ENCODE assay signal across 18 cellular contexts in genomic region chrX:80816051-80816450, GRCh38. TPM values are rescaled to one million over a fixed set of nuclear protein-coding genes. Genes with fewer than 3 reads are reported as not detected.
DNase-seq lines count a peak whose midpoint lies in the region; ATAC-seq and TF ChIP-seq lines count a peak whose summit lies in the region.
"Had no signal": no experiment of that assay in that cellular context is flagged by ENCODE, and none has a peak within 500 bp of the region (broad histone marks: within the 10 kb centered on the region; RNA-seq: fewer than 3 reads in every experiment).

No MANE protein-coding gene starts in this region.

- H3K4me1 ChIP-seq in GM23338 (ENCODE audit: insufficient read depth) (0 out of 2 replicates have a peak, but pooled peaks cover under 1% of the 10 kb centered on the region), HUES64 (ENCODE audit: insufficient read depth, low read length) (peaks cover 28% of the 10 kb centered on the region), mesendoderm (ENCODE audit: control insufficient read depth, low read depth, low read length) (no peaks in the 10 kb centered on the region)

- H2AK5ac ChIP-seq in mesendoderm (ENCODE audit: low read length) = no peak overlapping the region

- no peak overlapping the region for H2BK5ac ChIP-seq in mesendoderm (ENCODE audit: low read length)

- H3F3A ChIP-seq in GM23338 (replicated peaks; ENCODE audit: low read depth) = no peaks in the 10 kb centered on the region

- peak overlapping the region; percentile 51; the same call in 1 of the 2 replicates for H3K4me2 ChIP-seq in GM23338
- no peak overlapping the region for H3K4me2 ChIP-seq in mesendoderm (ENCODE audit: low read length)
- H3K4me2 ChIP-seq: BLaER1 treated with 17β-estradiol and CSF1 and Interleukin-3, amounts not matched to agents 10 nM and 100 nM had no signal

- H3K9me3 Mint-ChIP-seq in GM23338 (no peaks in the 10 kb centered on the region; the same call in 2 of the 3 replicates), WTC11 (no peaks in the 10 kb centered on the region)
- H3K9me3 Mint-ChIP-seq: CD8-positive, alpha-beta T cell had no signal

- H4K5ac ChIP-seq in mesendoderm (ENCODE audit: low read length) = no peak overlapping the region

- CTCF ChIA-PET in WTC11 (lab: Charles Lee) = no interaction called here
- CTCF ChIA-PET in GM10248 (lab: Yijun Ruan, JAX) = no interaction called here

- H2BK120ac ChIP-seq in mesendoderm (ENCODE audit: low read depth, low read length) = no peak overlapping the region

- peaks cover 14% of the 10 kb centered on the region; the same call in 2 of the 3 replicates for H3K4me1 Mint-ChIP-seq in GM23338
- H3K4me1 Mint-ChIP-seq in WTC11 = peaks cover 28% of the 10 kb centered on the region

- H3K9me3 ChIP-seq in HUES64 (ENCODE audit: insufficient read depth, low read depth, low read length) = no peaks in the 10 kb centered on the region

- 65% methylated on average over 3 of the region's 3 CpGs for WGBS in HUES64
- WGBS in mesendoderm (ENCODE audit: extremely low coverage, insufficient coverage, low lambda C conversion rate) = no CpG with 5 or more reads among the region's 3 CpGs

- H3K36me3 ChIP-seq in GM23338 (ENCODE audit: insufficient read depth) = no peaks in the 10 kb centered on the region
- H3K36me3 ChIP-seq in HUES64 (ENCODE audit: insufficient read depth, low read length) = no peaks in the 10 kb centered on the region
- H3K36me3 ChIP-seq in mesendoderm (ENCODE audit: control insufficient read depth, insufficient read depth, low read length) = no peaks in the 10 kb centered on the region
- H3K36me3 ChIP-seq: BLaER1 treated with 17β-estradiol and CSF1 and Interleukin-3, amounts not matched to agents 10 nM and 100 nM had no signal

- TF ChIP-seq CTCF in GM23338 (conservative IDR thresholded peaks at IDR 0.05; ENCODE audit: low read depth in 2 of 2) (no peak), WTC11 (IDR thresholded peaks at IDR 0.05) (no peak), GM10248 (IDR thresholded peaks at IDR 0.05; ENCODE audit: control extremely low read depth, extremely low read depth, low read depth, missing control alignments) (no peak)

- POLR2A ChIA-PET in WTC11 (lab: Charles Lee) (no interaction called here), GM10248 (lab: Yijun Ruan, JAX) (no interaction called here)

- H3K4me3 Mint-ChIP-seq in GM23338 (no peak overlapping the region), WTC11 (no peak overlapping the region)
- H3K4me3 Mint-ChIP-seq: B cell; CD8-positive, alpha-beta T cell; H9 had no signal

- no peak overlapping the region for H2AFZ ChIP-seq in GM23338

- no peak overlapping the region for H3K56ac ChIP-seq in mesendoderm (ENCODE audit: low read length)

- H2BK15ac ChIP-seq in mesendoderm (replicated peaks; ENCODE audit: low read depth) = no peak overlapping the region

- DNase-seq in GM23338 (ENCODE audit: low spot score) (peak; percentile 22), WTC11 (ENCODE audit: low spot score) (no peak), mesendoderm (peak; percentile 59), HT-29 (ENCODE audit: low spot score) (no peak), SKM-1 (lab: John Stamatoyannopoulos, UW; ENCODE audit: unreplicated experiment) (no peak), GM10248 (ENCODE audit: extremely low spot score) (no peak)
- DNase-seq: Calu3; CD8-positive, alpha-beta T cell; DMS79 treated with DMSO at 0.1 percent for 48 hours; GOT3; H9; IMR-90 had no signal

- no peaks in the 10 kb centered on the region for H3K9me2 ChIP-seq in GM23338 (ENCODE audit: insufficient read depth)

- no peak overlapping the region for H3K23ac ChIP-seq in mesendoderm (ENCODE audit: low read length)

- H3K36me3 Mint-ChIP-seq in GM23338 (ENCODE audit: low read depth) = 0 out of 3 replicates have a peak, but pooled peaks cover 3% of the 10 kb centered on the region
- H3K36me3 Mint-ChIP-seq in WTC11 = no peaks in the 10 kb centered on the region
- H3K36me3 Mint-ChIP-seq: CD8-positive, alpha-beta T cell had no signal

- ATAC-seq in GM23338 (no peak), WTC11 (peak; percentile 28), HG02642 (IDR thresholded peaks at IDR 0.05; ENCODE audit: poor library complexity, unreplicated experiment) (no peak)
- ATAC-seq: CD8-positive, alpha-beta T cell; K562 had no signal

- H3K27me3 ChIP-seq in GM23338 (ENCODE audit: insufficient read depth) (no peaks in the 10 kb centered on the region), HUES64 (ENCODE audit: insufficient read depth, low read length) (no peaks in the 10 kb centered on the region), mesendoderm (ENCODE audit: insufficient read depth, low read length, poor library complexity) (no peaks in the 10 kb centered on the region)

- H3K18ac ChIP-seq in mesendoderm (ENCODE audit: low read length) = no peak overlapping the region

- no peak overlapping the region for H3K4me3 ChIP-seq in GM23338
- H3K4me3 ChIP-seq in HUES64 (ENCODE audit: low read length) = no peak overlapping the region
- H3K4me3 ChIP-seq in mesendoderm (ENCODE audit: low read length) = no peak overlapping the region
- H3K4me3 ChIP-seq: BLaER1 treated with 17β-estradiol and CSF1 and Interleukin-3, amounts not matched to agents 10 nM and 100 nM; K562 had no signal

- H3K27ac Mint-ChIP-seq in GM23338 = peak overlapping the region; percentile 88; the same call in 1 of the 2 replicates
- H3K27ac Mint-ChIP-seq in WTC11 = peak overlapping the region; percentile 85
- H3K27ac Mint-ChIP-seq: B cell; CD8-positive, alpha-beta T cell; H9 had no signal

- no peaks in the 10 kb centered on the region for H3K79me2 ChIP-seq in GM23338 (replicated peaks; ENCODE audit: insufficient read depth)
- H3K79me2 ChIP-seq in mesendoderm (ENCODE audit: control insufficient read depth, insufficient read depth, low read length) = no peaks in the 10 kb centered on the region

- H3K4ac ChIP-seq in mesendoderm (ENCODE audit: low read depth, low read length) = no peak overlapping the region

- H3K27me3 Mint-ChIP-seq in GM23338 (ENCODE audit: insufficient read depth, low read depth, poor library complexity) = peaks cover 2% of the 10 kb centered on the region
- no peaks in the 10 kb centered on the region for H3K27me3 Mint-ChIP-seq in WTC11 (ENCODE audit: low read depth)
- H3K27me3 Mint-ChIP-seq: B cell had no signal

- H3K79me1 ChIP-seq in mesendoderm (ENCODE audit: low read length) = no peaks in the 10 kb centered on the region

- H4K20me1 ChIP-seq in GM23338 (replicated peaks; ENCODE audit: insufficient read depth) = no peaks in the 10 kb centered on the region
- H4K20me1 ChIP-seq: BLaER1 treated with 17β-estradiol and CSF1 and Interleukin-3, amounts not matched to agents 10 nM and 100 nM had no signal

- H4K8ac ChIP-seq in mesendoderm (ENCODE audit: low read depth, low read length) = no peak overlapping the region

- H3K27ac ChIP-seq in GM23338 (ENCODE audit: low read depth) (peak overlapping the region; percentile 50), HUES64 (ENCODE audit: low read depth, low read length) (peak overlapping the region; percentile 30; the same call in 1 of the 2 replicates), mesendoderm (ENCODE audit: low read depth, low read length) (no peak overlapping the region)
- H3K27ac ChIP-seq: BLaER1 treated with 17β-estradiol and CSF1 and Interleukin-3, amounts not matched to agents 10 nM and 100 nM; HL-60 had no signal

- H3K9ac ChIP-seq in HUES64 (ENCODE audit: low read depth, low read length) (no peak overlapping the region), mesendoderm (ENCODE audit: low read length) (no peak overlapping the region)
- H3K9ac ChIP-seq: BLaER1 treated with 17β-estradiol and CSF1 and Interleukin-3, amounts not matched to agents 10 nM and 100 nM had no signal

TF ChIP-seq in GM23338, 12 proteins besides CTCF, POLR2A, EP300 and RAD21 (continues in another document):
- TF ChIP-seq ZNF114 (CRISPR knock-in tag; IDR thresholded peaks at IDR 0.05) (no peak), EZH2phosphoT487 (IDR thresholded peaks at IDR 0.05; ENCODE audit: unreplicated experiment) (no peak), JUNB (IDR thresholded peaks at IDR 0.05; ENCODE audit: unreplicated experiment) (no peak), ZNF331 (CRISPR knock-in tag; IDR thresholded peaks at IDR 0.05; ENCODE audit: low read depth) (no peak)

TF ChIP-seq in WTC11, 78 proteins besides CTCF, POLR2A, EP300 and RAD21 (continues in another document):
- TF ChIP-seq E2F4 (CRISPR knock-in tag; IDR thresholded peaks at IDR 0.05; ENCODE audit: borderline replicate concordance, low read depth) (no peak), CREM (CRISPR knock-in tag; IDR thresholded peaks at IDR 0.05) (no peak), STAT6 (CRISPR knock-in tag; conservative IDR thresholded peaks at IDR 0.05; ENCODE audit: low read depth) (no peak)

RNA-seq across cellular contexts. Expression of gene BRWD3, which starts 6.4 kb away (rescaled TPM):
- total RNA-seq in GM23338 (2014; rRNA removed; shearing (Covaris generic)) = 43.3 and 45.5 TPM in 2 replicates
- polyA plus RNA-seq in GM23338 (2016; fragmentation: Nextera tagmentation; extraction: Ambion mirVana) = 6.0 and 6.3 TPM in 2 replicates
- polyA plus RNA-seq in HUES64 (2013, experiment 1 of 2) = 13.2 TPM
- 13.1 TPM for polyA plus RNA-seq in HUES64 (2013, experiment 2 of 2)
- total RNA-seq in WTC11 (2021) = 63.5 to 69.4 TPM (median 68.5 TPM) in 3 replicates
- 10.1 TPM for polyA plus RNA-seq in mesendoderm (2013, experiment 1 of 2)
- polyA plus RNA-seq in mesendoderm (2013, experiment 2 of 2) = 10.2 TPM
- total RNA-seq in HT-29 (2014; rRNA removed; shearing (Covaris generic)) = 2.9 and 4.6 TPM in 2 replicates

Comparison
In these comparisons a context has a peak if more than half of its experiments do, and no peak if none do; other contexts are left out.
1. DNase-seq: peak in GM23338 (single experiment) and mesendoderm (single experiment); none in WTC11 (single experiment), HT-29 (single experiment), SKM-1 (single experiment) and GM10248 (single experiment).